In genomic region chr5:98726258-98726657, GRCh38 we compare ENCODE assay signal across 31 cellular contexts.
"Had no signal": no experiment of that assay in that cellular context is flagged by ENCODE, and none has a peak within 500 bp of the region (broad histone marks: within the 10 kb centered on the region; RNA-seq: fewer than 3 reads in every experiment).

No MANE protein-coding gene starts in this region.

- H3K4me3 Mint-ChIP-seq: naive thymus-derived CD8-positive, alpha-beta T cell; natural killer cell treated with Interleukin-12 subunit alpha and Interleukin-12 subunit beta and Interleukin-15 and Interleukin-18, amount 100 ng/mL, for 72 hours; nephron progenitor cell; neural crest cell; stimulated activated memory B cell treated with anti-CD40 and anti-IgM and Interleukin-4, amounts not matched to agents 10 μg/mL and 1 μg/mL and 100 μg/mL, for 72 hours; stimulated activated naive CD8-positive, alpha-beta T cell treated with anti-CD3 and anti-CD28 coated beads, Interleukin-15, amount 100 ng/mL, for 72 hours; type B pancreatic cell had no signal

- H3K27me3 Mint-ChIP-seq: natural killer cell treated with Interleukin-12 subunit alpha and Interleukin-12 subunit beta and Interleukin-15 and Interleukin-18, amount 100 ng/mL, for 72 hours; progenitor cell of endocrine pancreas; type B pancreatic cell had no signal

- H3K36me3 ChIP-seq: neutrophil, ovary, right lobe of liver, sigmoid colon, suprapubic skin, tibial artery, transverse colon, upper lobe of right lung, uterus had no signal

- H3K36me3 Mint-ChIP-seq: naive thymus-derived CD8-positive, alpha-beta T cell; natural killer cell treated with Interleukin-12 subunit alpha and Interleukin-12 subunit beta and Interleukin-15 and Interleukin-18, amount 100 ng/mL, for 72 hours; stimulated activated memory B cell treated with anti-CD40 and anti-IgM and Interleukin-4, amounts not matched to agents 10 μg/mL and 1 μg/mL and 100 μg/mL, for 72 hours; type B pancreatic cell had no signal

- H3K4me3 ChIP-seq: ovary, psoas muscle, right lobe of liver, sigmoid colon, suprapubic skin, testis, tibial artery, transverse colon, upper lobe of right lung, uterus had no signal

- DNase-seq: naive thymus-derived CD8-positive, alpha-beta T cell; nephron progenitor cell; nucleus accumbens; ovary; posterior cingulate gyrus; psoas muscle; right cardiac atrium; right lobe of liver; sigmoid colon; small intestine; stimulated activated CD4-positive, alpha-beta T cell treated with anti-CD3 and anti-CD28 coated beads, Interleukin-15, amount 100 ng/mL, for 24 hours; stimulated activated CD4-positive, alpha-beta T cell treated with anti-CD3 and anti-CD28 coated beads, Interleukin-2, amount 100 ng/mL, for 24 hours; stimulated activated CD4-positive, alpha-beta T cell treated with anti-CD3 and anti-CD28 coated beads, Interleukin-2, amount 100 ng/mL, for 48 hours; stimulated activated CD4-positive, alpha-beta T cell treated with anti-CD3 and anti-CD28 coated beads, Interleukin-4, amount 100 ng/mL, for 24 hours; stimulated activated naive CD4-positive, alpha-beta T cell; stimulated activated naive CD8-positive, alpha-beta T cell treated with anti-CD3 and anti-CD28 coated beads, Interleukin-15, amount 100 ng/mL, for 72 hours; stimulated activated naive CD8-positive, alpha-beta T cell treated with anti-CD3 and anti-CD28 coated beads, Interleukin-15, Interleukin-2, amounts not matched to agents 100 U/mL and 50 U/mL, for 24 hours; substantia nigra; testis; tibial artery; transverse colon; upper lobe of right lung; uterus had no signal

- H3K4me1 ChIP-seq: parathyroid adenoma, psoas muscle, right lobe of liver, sigmoid colon, suprapubic skin, testis, tibial artery, transverse colon, upper lobe of right lung, uterus had no signal

- H3K27ac Mint-ChIP-seq: naive thymus-derived CD8-positive, alpha-beta T cell; natural killer cell treated with Interleukin-12 subunit alpha and Interleukin-12 subunit beta and Interleukin-15 and Interleukin-18, amount 100 ng/mL, for 72 hours; nephron progenitor cell; progenitor cell of endocrine pancreas; stimulated activated memory B cell treated with anti-CD40 and anti-IgM and Interleukin-4, amounts not matched to agents 10 μg/mL and 1 μg/mL and 100 μg/mL, for 72 hours; stimulated activated naive CD8-positive, alpha-beta T cell treated with anti-CD3 and anti-CD28 coated beads, Interleukin-15, amount 100 ng/mL, for 72 hours; type B pancreatic cell had no signal

- H3K9ac ChIP-seq: parathyroid adenoma had no signal

- H3K27me3 ChIP-seq: neutrophil, ovary, right lobe of liver, sigmoid colon, suprapubic skin, testis, tibial artery, transverse colon, upper lobe of right lung, uterus had no signal

- H3K9me3 ChIP-seq: neutrophil, ovary, psoas muscle, right lobe of liver, sigmoid colon, suprapubic skin, testis, tibial artery, transverse colon, upper lobe of right lung, uterus had no signal

- H3K4me1 Mint-ChIP-seq: naive thymus-derived CD8-positive, alpha-beta T cell; nephron progenitor cell; stimulated activated memory B cell treated with anti-CD40 and anti-IgM and Interleukin-4, amounts not matched to agents 10 μg/mL and 1 μg/mL and 100 μg/mL, for 72 hours; stimulated activated naive CD8-positive, alpha-beta T cell treated with anti-CD3 and anti-CD28 coated beads, Interleukin-15, amount 100 ng/mL, for 72 hours had no signal

- FAIRE-seq: small intestine had no signal

- H3K9me3 Mint-ChIP-seq: naive thymus-derived CD8-positive, alpha-beta T cell; natural killer cell treated with Interleukin-12 subunit alpha and Interleukin-12 subunit beta and Interleukin-15 and Interleukin-18, amount 100 ng/mL, for 72 hours; nephron progenitor cell; stimulated activated memory B cell treated with anti-CD40 and anti-IgM and Interleukin-4, amounts not matched to agents 10 μg/mL and 1 μg/mL and 100 μg/mL, for 72 hours; stimulated activated naive CD8-positive, alpha-beta T cell treated with anti-CD3 and anti-CD28 coated beads, Interleukin-15, amount 100 ng/mL, for 72 hours; type B pancreatic cell had no signal
